In the genomic region with DNA sequence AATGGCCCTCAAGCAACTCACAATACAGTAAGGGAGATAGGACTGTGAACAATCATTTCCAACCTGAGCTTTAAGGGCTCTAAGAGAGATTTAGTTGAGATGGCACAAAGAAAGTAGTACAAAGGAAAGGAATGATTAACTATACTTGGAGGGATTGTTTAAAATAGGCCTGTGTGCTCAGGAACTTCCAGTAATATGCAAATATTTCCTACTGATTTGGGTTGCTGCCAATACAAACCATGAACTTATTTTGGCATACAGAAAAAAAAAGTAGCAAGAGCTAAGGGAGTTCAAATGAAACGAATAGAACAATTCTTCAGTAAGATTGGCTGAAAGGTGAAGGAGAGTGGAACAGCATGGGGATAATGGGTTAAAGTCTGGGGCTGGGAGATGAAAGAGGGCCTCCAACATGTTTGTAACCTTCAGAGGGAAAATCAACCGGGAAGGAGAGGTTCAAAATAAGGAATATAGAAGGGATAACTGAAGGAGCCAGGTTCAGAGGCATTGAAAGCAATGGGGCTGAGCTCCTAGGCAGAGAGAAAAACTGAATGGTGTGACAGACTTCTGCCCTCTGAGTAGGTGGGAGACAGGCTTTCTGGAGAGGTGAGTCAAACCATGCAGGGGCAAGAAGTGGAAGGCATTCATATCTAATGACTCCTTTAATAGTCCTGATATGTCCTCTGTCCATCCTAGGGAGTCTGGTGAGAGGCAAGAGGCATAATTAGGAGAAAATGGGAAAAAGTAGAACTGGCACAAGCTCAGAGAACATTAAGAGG, we compare ENCODE assay signal across 23 cellular contexts.
DNase-seq lines count a peak whose midpoint lies in the region; ATAC-seq, FAIRE-seq and TF ChIP-seq lines count a peak whose summit lies in the region.
"Had no signal": no experiment of that assay in that cellular context is flagged by ENCODE, and none has a peak within 500 bp of the region (broad histone marks: within the 10 kb centered on the region; RNA-seq: fewer than 3 reads in every experiment).

No MANE protein-coding gene starts in this region.

- H3K4me1 ChIP-seq in BLaER1 (no peaks in the 10 kb centered on the region; the same call in 1 of the 2 replicates), GM12878 (ENCODE audit: control insufficient read depth, insufficient read depth, low read length) (no peaks in the 10 kb centered on the region)
- H3K4me1 ChIP-seq: lower lobe of right lung had no signal

- no peak for TF ChIP-seq RAD21 in GM12878 (IDR thresholded peaks at IDR 0.05; ENCODE audit: insufficient read depth, low read depth, low read length)

- POLR2A ChIA-PET in GM12878 (lab: Charles Lee) = no interaction called here

- DNase-seq in NCI-H526 treated with DMSO at 0.1 percent for 48 hours (lab: John Stamatoyannopoulos, UW) (peak; percentile 24), GM12878 (ENCODE audit: low read depth, low spot score) (no peak), kidney glomerular epithelial cell (lab: John Stamatoyannopoulos, UW) (peak; percentile 40), NCI-H2081 treated with DMSO at 0.1 percent for 48 hours (lab: John Stamatoyannopoulos, UW) (no peak)
- DNase-seq: activated CD4-positive, alpha-beta T cell treated with anti-CD3 and anti-CD28 coated beads, Interleukin-2, amount 50 U/mL, for 1 hour; activated CD8-positive, alpha-beta memory T cell treated with anti-CD3 and anti-CD28 coated beads, Interleukin-2, amount 50 U/mL, for 48 hours; activated gamma-delta T cell treated with Interleukin-2 at 50 U/mL for 16 hours; endodermal cell; HFFc6; Kasumi-1; lower lobe of right lung; NCI-H82; ovary; stimulated activated CD4-positive, alpha-beta T cell treated with anti-CD3 and anti-CD28 coated beads, Interleukin-2, amount 100 ng/mL, for 24 hours; stimulated activated naive CD8-positive, alpha-beta T cell treated with anti-CD3 and anti-CD28 coated beads, Interleukin-15, amount 100 ng/mL, for 72 hours; trophoblast cell had no signal

- no peak overlapping the region for H3K27ac ChIP-seq in BLaER1
- H3K27ac ChIP-seq in GM12878 (ENCODE audit: control insufficient read depth, insufficient read depth) = no peak overlapping the region
- H3K27ac ChIP-seq: gastroesophageal sphincter, lower lobe of right lung, ovary had no signal

- ATAC-seq in GM12878 = peak; percentile 44
- no peak for ATAC-seq in HG03342 (IDR thresholded peaks at IDR 0.05; ENCODE audit: unreplicated experiment)
- no peak for ATAC-seq in HG03520 (IDR thresholded peaks at IDR 0.05; ENCODE audit: unreplicated experiment)
- ATAC-seq in HG03108 (IDR thresholded peaks at IDR 0.05; ENCODE audit: unreplicated experiment) = no peak
- ATAC-seq: gastroesophageal sphincter; lower lobe of right lung; sciatic nerve; stimulated activated naive CD8-positive, alpha-beta T cell treated with anti-CD3 and anti-CD28 coated beads, Interleukin-15, amount 100 ng/mL, for 72 hours had no signal

- no peak for FAIRE-seq in GM12878 (lab: Jason Lieb, UNC)
- FAIRE-seq: HTR-8/SVneo had no signal

- no peak overlapping the region for H3K9ac ChIP-seq in BLaER1
- no peak overlapping the region for H3K9ac ChIP-seq in GM12878 (ENCODE audit: control insufficient read depth, insufficient read depth, low read length)

- TF ChIP-seq POLR2A in GM12878 (IDR thresholded peaks at IDR 0.05; ENCODE audit: low read depth, low read length) = no peak

- H3K27me3 ChIP-seq in BLaER1 (no peaks in the 10 kb centered on the region), GM12878 (replicated peaks in 1 of 2; ENCODE audit: control insufficient read depth in 2 of 2, insufficient read depth in 2 of 2, low read length in 1 of 2) (no peaks in the 10 kb centered on the region)
- H3K27me3 ChIP-seq: gastroesophageal sphincter, ovary had no signal

- BruUV-seq in GM12878 (replicated peaks; lab: Mats Ljungman, UMichigan) = no TSS peak

- no peak overlapping the region for H2AFZ ChIP-seq in GM12878 (ENCODE audit: control insufficient read depth, low read depth, low read length)

- H3K4me3 ChIP-seq in BLaER1 = no peak overlapping the region
- H3K4me3 ChIP-seq in GM12878 = no peak overlapping the region
- H3K4me3 ChIP-seq: gastroesophageal sphincter, lower lobe of right lung, ovary had no signal

- 13% methylated on average over 2 of the region's 2 CpGs for WGBS in GM12878 (ENCODE audit: insufficient coverage, insufficient replicate concordance, low lambda C conversion rate, missing lambda C conversion rate)

- H3K4me2 ChIP-seq in BLaER1 = peak overlapping the region; percentile 22; the same call in 1 of the 2 replicates
- no peak overlapping the region for H3K4me2 ChIP-seq in GM12878 (ENCODE audit: control insufficient read depth, insufficient read depth)

- in situ Hi-C loops in GM12878 (cut with MboI) = no loop called here

- intact Hi-C loops in GM12878 (cut with micrococcal nuclease; ENCODE audit: unreplicated experiment) = no loop called here

- H3K9me3 ChIP-seq in BLaER1 (peaks cover 2% of the 10 kb centered on the region), GM12878 (replicated peaks; ENCODE audit: control insufficient read depth, insufficient read depth, low read length) (no peaks in the 10 kb centered on the region)
- H3K9me3 ChIP-seq: lower lobe of right lung, ovary had no signal

- H3K36me3 ChIP-seq in BLaER1 (no peaks in the 10 kb centered on the region), GM12878 (ENCODE audit: control insufficient read depth in 2 of 2, insufficient read depth in 2 of 2, low read length in 1 of 2) (no peaks in the 10 kb centered on the region)
- H3K36me3 ChIP-seq: gastroesophageal sphincter, lower lobe of right lung, ovary had no signal

- SMC1A ChIA-PET in GM12878 (lab: Charles Lee; ENCODE audit: uncharacterized antibody, unreplicated experiment) = interaction anchor here (1.1 to 1.6 kb wide), 4 partner anchors 10 to 82 kb away, joined by 3 to 5 read pairs (median 3); no protein-coding TSS in a partner anchor

- no peak for TF ChIP-seq CTCF in GM12878 (IDR thresholded peaks at IDR 0.05 in 2 of 3, conservative IDR thresholded peaks at IDR 0.05 in 1 of 3; ENCODE audit: control insufficient read depth in 2 of 3, extremely low read depth in 1 of 3, insufficient read depth in 1 of 3, low read depth in 3 of 3, low read length in 3 of 3)

- CTCF ChIA-PET in GM12878 (lab: Yijun Ruan, JAX) = interaction anchor here (1.2 to 4.5 kb wide), 2 partner anchors 13 to 82 kb away, joined by 4 to 19 read pairs; partner anchors contain the start of gene DNAH7

- H4K20me1 ChIP-seq in BLaER1 = no peaks in the 10 kb centered on the region
- no peaks in the 10 kb centered on the region for H4K20me1 ChIP-seq in GM12878 (ENCODE audit: control insufficient read depth, insufficient read depth)

- RAD21 ChIA-PET in GM12878 (lab: Charles Lee; ENCODE audit: unreplicated experiment) = interaction anchor here (1.3 kb wide), 2 partner anchors 82 to 935 kb away, joined by 3 read pairs; no protein-coding TSS in a partner anchor

- no peaks in the 10 kb centered on the region for H3K79me2 ChIP-seq in GM12878 (ENCODE audit: control insufficient read depth, insufficient read depth, low read length)

- TF ChIP-seq EP300 in GM12878 (IDR thresholded peaks at IDR 0.05; ENCODE audit: borderline replicate concordance in 1 of 2, control insufficient read depth in 1 of 2, low read depth in 2 of 2, low read length in 2 of 2) = no peak

TF ChIP-seq in GM12878, 131 proteins besides CTCF, POLR2A, EP300 and RAD21 (continues in another document):
- TF ChIP-seq POLR2AphosphoS2 (IDR thresholded peaks at IDR 0.05; ENCODE audit: low read depth, low read length) = no peak
- TF ChIP-seq TBL1XR1 (IDR thresholded peaks at IDR 0.05; ENCODE audit: low read depth, low read length) = no peak
- TF ChIP-seq, protein P1, sequence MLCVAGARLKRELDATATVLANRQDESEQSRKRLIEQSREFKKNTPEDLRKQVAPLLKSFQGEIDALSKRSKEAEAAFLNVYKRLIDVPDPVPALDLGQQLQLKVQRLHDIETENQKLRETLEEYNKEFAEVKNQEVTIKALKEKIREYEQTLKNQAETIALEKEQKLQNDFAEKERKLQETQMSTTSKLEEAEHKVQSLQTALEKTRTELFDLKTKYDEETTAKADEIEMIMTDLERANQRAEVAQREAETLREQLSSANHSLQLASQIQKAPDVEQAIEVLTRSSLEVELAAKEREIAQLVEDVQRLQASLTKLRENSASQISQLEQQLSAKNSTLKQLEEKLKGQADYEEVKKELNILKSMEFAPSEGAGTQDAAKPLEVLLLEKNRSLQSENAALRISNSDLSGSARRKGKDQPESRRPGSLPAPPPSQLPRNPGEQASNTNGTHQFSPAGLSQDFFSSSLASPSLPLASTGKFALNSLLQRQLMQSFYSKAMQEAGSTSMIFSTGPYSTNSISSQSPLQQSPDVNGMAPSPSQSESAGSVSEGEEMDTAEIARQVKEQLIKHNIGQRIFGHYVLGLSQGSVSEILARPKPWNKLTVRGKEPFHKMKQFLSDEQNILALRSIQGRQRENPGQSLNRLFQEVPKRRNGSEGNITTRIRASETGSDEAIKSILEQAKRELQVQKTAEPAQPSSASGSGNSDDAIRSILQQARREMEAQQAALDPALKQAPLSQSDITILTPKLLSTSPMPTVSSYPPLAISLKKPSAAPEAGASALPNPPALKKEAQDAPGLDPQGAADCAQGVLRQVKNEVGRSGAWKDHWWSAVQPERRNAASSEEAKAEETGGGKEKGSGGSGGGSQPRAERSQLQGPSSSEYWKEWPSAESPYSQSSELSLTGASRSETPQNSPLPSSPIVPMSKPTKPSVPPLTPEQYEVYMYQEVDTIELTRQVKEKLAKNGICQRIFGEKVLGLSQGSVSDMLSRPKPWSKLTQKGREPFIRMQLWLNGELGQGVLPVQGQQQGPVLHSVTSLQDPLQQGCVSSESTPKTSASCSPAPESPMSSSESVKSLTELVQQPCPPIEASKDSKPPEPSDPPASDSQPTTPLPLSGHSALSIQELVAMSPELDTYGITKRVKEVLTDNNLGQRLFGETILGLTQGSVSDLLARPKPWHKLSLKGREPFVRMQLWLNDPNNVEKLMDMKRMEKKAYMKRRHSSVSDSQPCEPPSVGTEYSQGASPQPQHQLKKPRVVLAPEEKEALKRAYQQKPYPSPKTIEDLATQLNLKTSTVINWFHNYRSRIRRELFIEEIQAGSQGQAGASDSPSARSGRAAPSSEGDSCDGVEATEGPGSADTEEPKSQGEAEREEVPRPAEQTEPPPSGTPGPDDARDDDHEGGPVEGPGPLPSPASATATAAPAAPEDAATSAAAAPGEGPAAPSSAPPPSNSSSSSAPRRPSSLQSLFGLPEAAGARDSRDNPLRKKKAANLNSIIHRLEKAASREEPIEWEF (IDR thresholded peaks at IDR 0.05; ENCODE audit: insufficient replicate concordance, low read depth, low read length) = no peak
- no peak for TF ChIP-seq NRF1 (conservative IDR thresholded peaks at IDR 0.05; ENCODE audit: low read depth, low read length)
- TF ChIP-seq NR2F1 (conservative IDR thresholded peaks at IDR 0.05) = no peak
- TF ChIP-seq SUZ12 (IDR thresholded peaks at IDR 0.05; ENCODE audit: unreplicated experiment) = no peak
- TF ChIP-seq, protein P2, sequence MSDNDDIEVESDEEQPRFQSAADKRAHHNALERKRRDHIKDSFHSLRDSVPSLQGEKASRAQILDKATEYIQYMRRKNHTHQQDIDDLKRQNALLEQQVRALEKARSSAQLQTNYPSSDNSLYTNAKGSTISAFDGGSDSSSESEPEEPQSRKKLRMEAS (IDR thresholded peaks at IDR 0.05; ENCODE audit: low read depth, low read length) = no peak
- no peak for TF ChIP-seq IKZF2 (IDR thresholded peaks at IDR 0.05)
- no peak for TF ChIP-seq BRCA1 (IDR thresholded peaks at IDR 0.05; ENCODE audit: low read depth, low read length)

Comparison
In these comparisons a context has a peak if more than half of its experiments do, and no peak if none do; other contexts are left out.
1. DNase-seq: peak in NCI-H526 treated with DMSO at 0.1 percent for 48 hours (single experiment) and kidney glomerular epithelial cell (single experiment); none in GM12878 (single experiment) and NCI-H2081 treated with DMSO at 0.1 percent for 48 hours (single experiment).